ENCODE assay signal across 8 cellular contexts in genomic region chr9:134055981-134056461, GRCh38. TPM values are rescaled to one million over a fixed set of nuclear protein-coding genes. Genes with fewer than 3 reads are reported as not detected.
DNase-seq lines count a peak whose midpoint lies in the region; ATAC-seq, FAIRE-seq and TF ChIP-seq lines count a peak whose summit lies in the region.

No MANE protein-coding gene starts in this region.

- intact Hi-C loops in HCT116 (cut with micrococcal nuclease) (no loop called here), MCF 10A (cut with micrococcal nuclease) (loop anchor here (5.0 kb wide), 1 partner anchor 41 kb away; no protein-coding TSS in a partner anchor)

- no peaks in the 10 kb centered on the region for H4K20me1 ChIP-seq in HCT116 (ENCODE audit: insufficient read depth)
- H4K20me1 ChIP-seq in keratinocyte (ENCODE audit: control insufficient read depth, extremely low read depth, insufficient read depth, low read length): peaks cover 19% of the 10 kb centered on the region

- ATAC-seq in HCT116 (peak; percentile 25; the same call in 1 of the 2 replicates), HG03135 (IDR thresholded peaks at IDR 0.05; ENCODE audit: unreplicated experiment) (no peak), HG03159 (IDR thresholded peaks at IDR 0.05; ENCODE audit: unreplicated experiment) (no peak), HG02759 (IDR thresholded peaks at IDR 0.05; ENCODE audit: unreplicated experiment) (no peak)

- H3K27ac ChIP-seq in HCT116 (ENCODE audit: low read depth, low read length) (no peak overlapping the region; the same call in 1 of the 2 replicates), keratinocyte (ENCODE audit: control insufficient read depth, insufficient read depth, low read length) (peak overlapping the region; percentile 37), subcutaneous abdominal adipose tissue (ENCODE audit: low read depth, low read length) (no peak overlapping the region)

- no peaks in the 10 kb centered on the region for H3K27me3 Mint-ChIP-seq in MCF 10A (ENCODE audit: insufficient read depth, unreplicated experiment)

- RAD21 ChIA-PET in HCT116 (lab: Charles Lee; ENCODE audit: low non-redundant PET in 1 of 2, low total read pairs in 2 of 2, uncharacterized antibody in 2 of 2, unreplicated experiment in 2 of 2): no interaction called here

- dilution Hi-C loops in keratinocyte (cut with MboI; ENCODE audit: extremely low pct_ligation_motif_present, low sequenced_read_pairs): no loop called here

- H2AFZ ChIP-seq in HCT116 (ENCODE audit: low read depth, low read length, poor library complexity, severe bottlenecking): no peak overlapping the region
- H2AFZ ChIP-seq in keratinocyte (ENCODE audit: control insufficient read depth, low read length): no peak overlapping the region

- peak overlapping the region; percentile 85 for H3K27ac Mint-ChIP-seq in MCF 10A (ENCODE audit: low read depth, unreplicated experiment)

- peaks cover 37% of the 10 kb centered on the region for H3K4me1 Mint-ChIP-seq in MCF 10A (ENCODE audit: insufficient read depth, unreplicated experiment)

- peaks cover 4 to 18% of the 10 kb centered on the region in 2 experiments; a peak in 3 of 4 replicates for H3K4me1 ChIP-seq in HCT116 (ENCODE audit: control insufficient read depth in 1 of 2, insufficient read depth in 2 of 2, low read length in 2 of 2)
- peaks cover 44% of the 10 kb centered on the region for H3K4me1 ChIP-seq in keratinocyte (ENCODE audit: control insufficient read depth, extremely low read depth, insufficient read depth, low read length)
- peaks cover 15 to 70% (median 62%) of the 10 kb centered on the region in 5 donors for H3K4me1 ChIP-seq in subcutaneous abdominal adipose tissue (ENCODE audit: control insufficient read depth in 5 of 5, insufficient read depth in 5 of 5, low read length in 5 of 5)

- H3K9me1 ChIP-seq in keratinocyte (ENCODE audit: control insufficient read depth, extremely low read depth, insufficient read depth, low read length): peaks cover 6% of the 10 kb centered on the region

- H3K9ac ChIP-seq in HCT116 (ENCODE audit: low read length): no peak overlapping the region
- H3K9ac ChIP-seq in keratinocyte (ENCODE audit: control insufficient read depth, extremely low read depth, insufficient read depth, low read length): peak overlapping the region; percentile 28
- peak overlapping the region in 1 of 5 donors; percentile 51 for H3K9ac ChIP-seq in subcutaneous abdominal adipose tissue (ENCODE audit: low read length in 5 of 5)

- H3K36me3 ChIP-seq in HCT116 (ENCODE audit: control insufficient read depth in 1 of 2, insufficient read depth in 2 of 2, low read length in 2 of 2) (peaks cover 3 to 5% of the 10 kb centered on the region in 2 experiments; a peak in 1 of 4 replicates), keratinocyte (ENCODE audit: control insufficient read depth in 2 of 2, extremely low read depth in 1 of 2, insufficient read depth in 2 of 2, low read length in 2 of 2) (peaks cover 4 to 9% of the 10 kb centered on the region in 2 experiments), subcutaneous abdominal adipose tissue (ENCODE audit: control insufficient read depth in 5 of 5, insufficient read depth in 5 of 5, low read length in 5 of 5) (peaks cover 0 to 33% (median 21%) of the 10 kb centered on the region in 5 donors)

- POLR2A ChIA-PET in HCT116 (lab: Charles Lee): no interaction called here
- POLR2A ChIA-PET in MCF 10A (lab: Yijun Ruan, JAX): interaction anchor here (0.5 to 2.8 kb wide), 23 partner anchors 10 to 268 kb away, joined by 3 to 46 read pairs (median 4); partner anchors contain the start of genes BRD3OS, RNU6ATAC and WDR5

- no peaks in the 10 kb centered on the region for H3K9me3 Mint-ChIP-seq in MCF 10A (ENCODE audit: unreplicated experiment)

- peak; percentile 92 for FAIRE-seq in keratinocyte (lab: Jason Lieb, UNC)

- H3K4me2 ChIP-seq in HCT116 (ENCODE audit: low read length) (peak overlapping the region; percentile 2; the same call in 1 of the 2 replicates), keratinocyte (ENCODE audit: control insufficient read depth, extremely low read depth, insufficient read depth, low read depth, low read length) (peak overlapping the region; percentile 42)

- H3K4me3 ChIP-seq in HCT116 (replicated peaks in 1 of 2; ENCODE audit: low read depth in 1 of 2, low read length in 2 of 2): no peak overlapping the region
- H3K4me3 ChIP-seq in keratinocyte (ENCODE audit: control insufficient read depth in 2 of 3, extremely low read depth in 1 of 3, insufficient read depth in 2 of 3, low read depth in 1 of 3, low read length in 3 of 3): peak overlapping the region in 1 of 3 experiments; percentile 3
- H3K4me3 ChIP-seq in subcutaneous abdominal adipose tissue (ENCODE audit: low read depth in 1 of 5, low read length in 5 of 5): peak overlapping the region in 3 of 5 donors; percentile 30 to 56 (median 39)

- H3K27me3 ChIP-seq in HCT116 (ENCODE audit: insufficient read depth, low read length) (no peaks in the 10 kb centered on the region), keratinocyte (ENCODE audit: control insufficient read depth, extremely low read depth, insufficient read depth, low read length) (no peaks in the 10 kb centered on the region), subcutaneous abdominal adipose tissue (ENCODE audit: control insufficient read depth in 5 of 5, insufficient read depth in 4 of 5, low read length in 5 of 5) (no peaks in the 10 kb centered on the region)

- BruUV-seq in HCT116 (replicated peaks; lab: Mats Ljungman, UMichigan): no TSS peak
- no TSS peak for BruUV-seq in MCF 10A (replicated peaks; lab: Mats Ljungman, UMichigan)

- DNase-seq in HCT116 (ENCODE audit: low read depth, low spot score) (no peak), MCF 10A (ENCODE audit: unreplicated experiment) (peak; percentile 91), keratinocyte (ENCODE audit: low read depth, low spot score) (peak; percentile 59)
- DNase-seq in activated T-cell treated with anti-CD3 and anti-CD28 coated beads, Interleukin-2, amount 50 U/mL, for 1 hour: no peak

- TF ChIP-seq CTCF in HCT116 (IDR thresholded peaks at IDR 0.05 in 2 of 3, conservative IDR thresholded peaks at IDR 0.05 in 1 of 3; ENCODE audit: borderline replicate concordance in 1 of 3, insufficient read depth in 1 of 3, low read depth in 2 of 3, low read length in 2 of 3): no peak
- no peak for TF ChIP-seq CTCF in MCF 10A (IDR thresholded peaks at IDR 0.05; ENCODE audit: unreplicated experiment)
- TF ChIP-seq CTCF in keratinocyte (optimal IDR thresholded peaks at IDR 0.05 in 1 of 3, IDR thresholded peaks at IDR 0.05 in 1 of 3, conservative IDR thresholded peaks at IDR 0.05 in 1 of 3; ENCODE audit: extremely low read depth in 1 of 3, insufficient read depth in 2 of 3, low read length in 3 of 3): no peak

- H3K4me3 Mint-ChIP-seq in MCF 10A (ENCODE audit: unreplicated experiment): peak overlapping the region; percentile 57

- CTCF ChIA-PET in HCT116 (lab: Charles Lee): no interaction called here
- CTCF ChIA-PET in MCF 10A (lab: Yijun Ruan, JAX): interaction anchor here (0.6 to 1.3 kb wide), 7 partner anchors 9 to 275 kb away, joined by 3 to 6 read pairs (median 4); no protein-coding TSS in a partner anchor

- H3K79me2 ChIP-seq in HCT116 (ENCODE audit: insufficient read depth, low read length) (peaks cover 30% of the 10 kb centered on the region), keratinocyte (ENCODE audit: control insufficient read depth, insufficient read depth, low read length) (peaks cover 31% of the 10 kb centered on the region)

- peaks cover 40% of the 10 kb centered on the region for H3K36me3 Mint-ChIP-seq in MCF 10A (ENCODE audit: insufficient read depth, unreplicated experiment)

- TF ChIP-seq POLR2A in HCT116 (IDR thresholded peaks at IDR 0.05; ENCODE audit: borderline replicate concordance, extremely low read depth, insufficient read depth, insufficient read length): no peak

- H3K9me3 ChIP-seq in HCT116 (ENCODE audit: control insufficient read depth in 1 of 2, insufficient read depth in 1 of 2, low read depth in 1 of 2, low read length in 2 of 2): no peaks in the 10 kb centered on the region
- H3K9me3 ChIP-seq in keratinocyte (ENCODE audit: control insufficient read depth, low read depth, low read length): no peaks in the 10 kb centered on the region
- no peaks in the 10 kb centered on the region for H3K9me3 ChIP-seq in subcutaneous abdominal adipose tissue (ENCODE audit: control insufficient read depth in 5 of 5, low read length in 5 of 5)

- H3K9me2 ChIP-seq in HCT116 (ENCODE audit: insufficient read depth): no peaks in the 10 kb centered on the region

- TF ChIP-seq RAD21 in HCT116 (IDR thresholded peaks at IDR 0.05; ENCODE audit: low read depth): no peak

TF ChIP-seq in HCT116, 20 proteins besides CTCF, POLR2A, EP300 and RAD21 (continues in another document):
- no peak for TF ChIP-seq ELF1 (IDR thresholded peaks at IDR 0.05; ENCODE audit: borderline replicate concordance, low read depth)

RNA-seq across cellular contexts. Expression of gene BRD3, which starts 11.8 kb away (rescaled TPM):
- total RNA-seq in HCT116 (2021; ENCODE audit: unreplicated experiment): 40.7 TPM
- polyA plus RNA-seq in HCT116 (2012): 18.9 and 20.0 TPM in 2 replicates
- 25.6 and 26.8 TPM in 2 replicates for total RNA-seq in MCF 10A (2022)
- 2.5 to 6.3 TPM (median 3.3 TPM) in 3 replicates for polyA plus RNA-seq in keratinocyte
- 22.4 TPM for polyA plus RNA-seq in keratinocyte (2011; ENCODE audit: low read depth)
- 3.4 and 3.9 TPM in 2 replicates for polyA plus RNA-seq in keratinocyte (2011; cell fraction: cytosol; rRNA removed)
- 8.0 and 9.2 TPM in 2 replicates for polyA plus RNA-seq in keratinocyte (2011; cell fraction: nucleus; rRNA removed)
- polyA plus RNA-seq in keratinocyte (2012; ENCODE audit: low replicate concordance): 7.1 and 8.4 TPM in 2 replicates
- 2.9 to 5.3 TPM (median 4.9 TPM) in 3 replicates for polyA minus RNA-seq in keratinocyte
- 12.3 TPM for polyA minus RNA-seq in keratinocyte (2011; cell fraction: cytosol; rRNA and poly(A)+ RNA removed)
- 5.6 and 6.5 TPM in 2 replicates for polyA minus RNA-seq in keratinocyte (2011; cell fraction: nucleus; rRNA and poly(A)+ RNA removed)

RNA-seq across cellular contexts. Expression of gene BRD3OS, which starts 30.7 kb away (rescaled TPM):
- 17.0 TPM for total RNA-seq in HCT116 (2021; ENCODE audit: unreplicated experiment)
- polyA plus RNA-seq in HCT116 (2012): 9.3 and 9.4 TPM in 2 replicates
- total RNA-seq in MCF 10A (2022): 13.3 and 15.2 TPM in 2 replicates
- polyA plus RNA-seq in keratinocyte: 8.2 to 13.8 TPM (median 8.5 TPM) in 3 replicates
- 3.3 TPM for polyA plus RNA-seq in keratinocyte (2011; ENCODE audit: low read depth)
- 14.2 and 15.1 TPM in 2 replicates for polyA plus RNA-seq in keratinocyte (2011; cell fraction: cytosol; rRNA removed)
- 9.9 and 11.2 TPM in 2 replicates for polyA plus RNA-seq in keratinocyte (2011; cell fraction: nucleus; rRNA removed)
- polyA plus RNA-seq in keratinocyte (2012; ENCODE audit: low replicate concordance): 3.2 and 13.3 TPM in 2 replicates
- 6.3 to 10.8 TPM (median 6.5 TPM) in 3 replicates for polyA minus RNA-seq in keratinocyte
- 10.7 TPM for polyA minus RNA-seq in keratinocyte (2011; cell fraction: cytosol; rRNA and poly(A)+ RNA removed)
- 3.8 and 4.9 TPM in 2 replicates for polyA minus RNA-seq in keratinocyte (2011; cell fraction: nucleus; rRNA and poly(A)+ RNA removed)

Comparison
In these comparisons a context has a peak if more than half of its experiments do, and no peak if none do; other contexts are left out.
1. DNase-seq: peak in MCF 10A (single experiment) and keratinocyte (single experiment); none in HCT116 (single experiment) and activated T-cell treated with anti-CD3 and anti-CD28 coated beads, Interleukin-2, amount 50 U/mL, for 1 hour (single experiment).
2. H3K4me3 ChIP-seq: peak in subcutaneous abdominal adipose tissue (3 of 5); none in HCT116 (0 of 2).